Comparison of ENCODE assay signal across 10 cellular contexts in genomic region chr6:139846538-139847321, GRCh38.
DNase-seq lines count a peak whose midpoint lies in the region; ATAC-seq and TF ChIP-seq lines count a peak whose summit lies in the region.
"Had no signal": no experiment of that assay in that cellular context is flagged by ENCODE, and none has a peak within 500 bp of the region (broad histone marks: within the 10 kb centered on the region; RNA-seq: fewer than 3 reads in every experiment).

No MANE protein-coding gene starts in this region.

- peak; percentile 26 for DNase-seq in UCSD-AML1 (lab: John Stamatoyannopoulos, UW; ENCODE audit: unreplicated experiment)
- DNase-seq in left lung = peak in 1 of 2 donors; percentile 46
- DNase-seq in NCI-H187 treated with DMSO at 0.1 percent for 48 hours (lab: John Stamatoyannopoulos, UW) = no peak
- no peak for DNase-seq in endothelial cell (ENCODE audit: low spot score)
- DNase-seq in NCI-H1092 treated with DMSO at 0.1 percent for 48 hours (lab: John Stamatoyannopoulos, UW) = no peak
- no peak for DNase-seq in effector CD8-positive, alpha-beta T cell (lab: John Stamatoyannopoulos, UW)
- DNase-seq: activated naive CD4-positive, alpha-beta T cell treated with anti-CD3 and anti-CD28 coated beads for 36 hours had no signal

- H3K27me3 Mint-ChIP-seq in endothelial cell (ENCODE audit: unreplicated experiment) = peaks cover 2% of the 10 kb centered on the region

- no peak overlapping the region for H3K4me3 ChIP-seq in left lung
- H3K4me3 ChIP-seq: SJSA1 had no signal

- H3K4me1 ChIP-seq in left lung = peaks cover 0 to 15% of the 10 kb centered on the region in 2 donors
- H3K4me1 ChIP-seq: SJSA1 had no signal

- TF ChIP-seq POLR2A in GM18505 (IDR thresholded peaks at IDR 0.05; ENCODE audit: borderline replicate concordance, extremely low read depth, insufficient read depth, insufficient read length) = no peak

- no peak for TF ChIP-seq CTCF in left lung (IDR thresholded peaks at IDR 0.05)
- no peak for TF ChIP-seq CTCF in endothelial cell (IDR thresholded peaks at IDR 0.05; ENCODE audit: unreplicated experiment)

- H3K27ac Mint-ChIP-seq in endothelial cell (ENCODE audit: unreplicated experiment) = no peak overlapping the region
- H3K27ac Mint-ChIP-seq: activated naive CD4-positive, alpha-beta T cell treated with anti-CD3 and anti-CD28 coated beads for 36 hours had no signal

- ATAC-seq in GM18505 (IDR thresholded peaks at IDR 0.05; ENCODE audit: unreplicated experiment) = peak; percentile 35
- peak; percentile 42 for ATAC-seq in HG03097 (IDR thresholded peaks at IDR 0.05; ENCODE audit: low FRiP score, unreplicated experiment)
- peak; percentile 94 for ATAC-seq in left lung

- H3K4me3 Mint-ChIP-seq in endothelial cell (ENCODE audit: unreplicated experiment) = no peak overlapping the region
- H3K4me3 Mint-ChIP-seq: activated naive CD4-positive, alpha-beta T cell treated with anti-CD3 and anti-CD28 coated beads for 36 hours had no signal

- no peaks in the 10 kb centered on the region for H3K27me3 ChIP-seq in left lung
- H3K27me3 ChIP-seq: SJSA1 had no signal

- H3K27ac ChIP-seq in left lung = peak overlapping the region in 1 of 2 donors; percentile 56
- H3K27ac ChIP-seq: SJSA1 had no signal

- H3K9me3 Mint-ChIP-seq in endothelial cell (ENCODE audit: unreplicated experiment) = no peaks in the 10 kb centered on the region

- intact Hi-C loops in left lung (cut with DNase I) = no loop called here

- no peaks in the 10 kb centered on the region for H3K36me3 ChIP-seq in left lung
- H3K36me3 ChIP-seq: SJSA1 had no signal

- no peaks in the 10 kb centered on the region for H3K4me1 Mint-ChIP-seq in endothelial cell (ENCODE audit: unreplicated experiment)

- H3K9me3 ChIP-seq in left lung = no peaks in the 10 kb centered on the region

- no peaks in the 10 kb centered on the region for H3K36me3 Mint-ChIP-seq in endothelial cell (ENCODE audit: low read depth, unreplicated experiment)

Comparison
In these comparisons a context has a peak if more than half of its experiments do, and no peak if none do; other contexts are left out.
1. ATAC-seq: peak in every context shown above with its lines; median percentile 94 in left lung; 42 in HG03097; 35 in GM18505.